In the genomic region with DNA sequence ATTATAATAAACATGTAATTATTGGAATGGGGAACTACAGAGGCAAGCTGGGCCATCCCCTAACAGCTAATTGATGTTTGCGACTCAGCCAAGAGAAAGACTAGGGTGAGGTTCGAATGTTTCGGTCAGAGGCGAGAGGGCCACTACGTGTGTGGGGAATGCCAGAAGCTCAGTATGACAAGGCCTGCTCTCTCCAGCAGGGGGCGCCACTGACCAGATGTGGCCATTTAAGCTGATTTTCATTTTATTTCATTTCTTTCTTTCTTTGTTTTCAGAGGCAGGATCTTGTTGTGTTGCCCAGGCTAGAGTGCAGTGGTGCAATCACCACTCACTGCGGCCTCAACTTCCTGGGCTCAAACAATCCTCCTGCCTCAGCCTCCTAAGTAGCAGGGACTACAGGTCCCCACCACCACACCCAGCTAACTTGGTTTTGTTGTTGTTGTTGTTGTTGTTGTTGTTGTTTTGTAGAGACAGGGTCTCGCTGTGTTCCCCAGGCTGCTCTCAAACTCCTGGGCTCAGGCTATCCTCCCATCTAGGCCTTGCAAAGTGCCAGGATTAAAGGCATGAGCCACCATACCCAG, we compare ENCODE assay signal across 9 cellular contexts. TPM values are rescaled to one million over a fixed set of nuclear protein-coding genes. Genes with fewer than 3 reads are reported as not detected.
DNase-seq lines count a peak whose midpoint lies in the region; TF ChIP-seq lines count a peak whose summit lies in the region.
"Had no signal": no experiment of that assay in that cellular context is flagged by ENCODE, and none has a peak within 500 bp of the region (broad histone marks: within the 10 kb centered on the region; RNA-seq: fewer than 3 reads in every experiment).

No MANE protein-coding gene starts in this region.

- intact Hi-C loops in OCI-LY7 (cut with micrococcal nuclease; ENCODE audit: unreplicated experiment), result no loop called here

- H4K20me1 ChIP-seq in OCI-LY7 (ENCODE audit: insufficient read depth, low read length) (no peaks in the 10 kb centered on the region), neural progenitor cell (ENCODE audit: low read depth) (no peaks in the 10 kb centered on the region)

- H3K9me3 ChIP-seq in OCI-LY7 (ENCODE audit: low read length) (no peaks in the 10 kb centered on the region), adipocyte (ENCODE audit: control insufficient read depth, low read length) (no peaks in the 10 kb centered on the region), neural progenitor cell (ENCODE audit: low read depth) (no peaks in the 10 kb centered on the region)

- peaks cover 13% of the 10 kb centered on the region for H3K4me1 Mint-ChIP-seq in neural progenitor cell
- H3K4me1 Mint-ChIP-seq: immature natural killer cell had no signal

- peak overlapping the region; percentile 63 for H3K27ac Mint-ChIP-seq in neural progenitor cell
- H3K27ac Mint-ChIP-seq: immature natural killer cell had no signal

- DNase-seq in GM06990 (ENCODE audit: extremely low read depth, insufficient read length) (no peak), OCI-LY7 (ENCODE audit: low spot score) (peak; percentile 25), adipocyte (ENCODE audit: low read depth) (peak; percentile 41), neural progenitor cell (ENCODE audit: low spot score) (peak; percentile 55), HuH-7 (ENCODE audit: low spot score) (no peak), MV-4-11 (lab: John Stamatoyannopoulos, UW) (no peak), GM13976 (ENCODE audit: low spot score) (no peak), ecto neural progenitor cell (ENCODE audit: low spot score) (no peak)

- peak; percentile 72 for TF ChIP-seq CTCF in GM06990 (IDR thresholded peaks at IDR 0.05; ENCODE audit: insufficient read depth, low read length, poor library complexity, severe bottlenecking)
- TF ChIP-seq CTCF in OCI-LY7 (conservative IDR thresholded peaks at IDR 0.05; ENCODE audit: low read length), result peak; percentile 84
- peak; percentile 72 for TF ChIP-seq CTCF in neural progenitor cell (IDR thresholded peaks at IDR 0.05)
- TF ChIP-seq CTCF in GM13976 (IDR thresholded peaks at IDR 0.05; ENCODE audit: borderline replicate concordance, control extremely low read depth, extremely low read depth, insufficient read depth, missing control alignments), result no peak

- CTCF ChIA-PET in OCI-LY7 (lab: Charles Lee; ENCODE audit: unreplicated experiment), result interaction anchor here (0.6 kb wide), 1 partner anchor 86 kb away, joined by 3 read pairs; no protein-coding TSS in a partner anchor

- peaks cover 7% of the 10 kb centered on the region for H3F3A ChIP-seq in neural progenitor cell (ENCODE audit: low read depth)

- H3K4me3 Mint-ChIP-seq in neural progenitor cell, result no peak overlapping the region
- H3K4me3 Mint-ChIP-seq: immature natural killer cell had no signal

- POLR2A ChIA-PET in OCI-LY7 (lab: Charles Lee), result interaction anchor here (0.6 to 1.0 kb wide), 2 partner anchors 11 to 462 kb away, joined by 3 to 6 read pairs; no protein-coding TSS in a partner anchor

- no peaks in the 10 kb centered on the region for H3K79me2 ChIP-seq in OCI-LY7 (ENCODE audit: insufficient read depth, low read depth, low read length)
- no peaks in the 10 kb centered on the region for H3K79me2 ChIP-seq in neural progenitor cell (ENCODE audit: low read depth)

- H3K9me2 ChIP-seq in OCI-LY7 (ENCODE audit: insufficient read depth, low read length), result no peaks in the 10 kb centered on the region

- H3K36me3 ChIP-seq in GM06990 (ENCODE audit: control insufficient read depth, insufficient read depth, low read length) (no peaks in the 10 kb centered on the region), OCI-LY7 (ENCODE audit: insufficient read depth, low read length) (no peaks in the 10 kb centered on the region), adipocyte (ENCODE audit: control insufficient read depth, insufficient read depth, low read length, severe bottlenecking) (no peaks in the 10 kb centered on the region), neural progenitor cell (no peaks in the 10 kb centered on the region)

- no peaks in the 10 kb centered on the region for H3K36me3 Mint-ChIP-seq in neural progenitor cell
- H3K36me3 Mint-ChIP-seq: immature natural killer cell had no signal

- H2AFZ ChIP-seq in OCI-LY7 (ENCODE audit: low read length) (no peak overlapping the region), neural progenitor cell (replicated peaks) (no peak overlapping the region)

- H3K27me3 ChIP-seq in GM06990 (replicated peaks; ENCODE audit: control insufficient read depth, insufficient read depth, low read length) (no peaks in the 10 kb centered on the region), adipocyte (replicated peaks; ENCODE audit: control insufficient read depth, insufficient read depth, low read length) (peaks cover 41% of the 10 kb centered on the region), neural progenitor cell (no peaks in the 10 kb centered on the region)

- H3K4me2 ChIP-seq in OCI-LY7 (ENCODE audit: low read length) (no peak overlapping the region), neural progenitor cell (no peak overlapping the region)

- peaks cover 19% of the 10 kb centered on the region for H3K27me3 Mint-ChIP-seq in neural progenitor cell (ENCODE audit: insufficient read depth, low read depth)

- H3K4me3 ChIP-seq in GM06990 (replicated peaks; ENCODE audit: low read depth, low read length) (no peak overlapping the region), OCI-LY7 (ENCODE audit: low read depth, low read length, poor library complexity, severe bottlenecking) (no peak overlapping the region), adipocyte (ENCODE audit: low read length) (no peak overlapping the region), neural progenitor cell (no peak overlapping the region)

- H3K4me1 ChIP-seq in OCI-LY7 (ENCODE audit: insufficient read depth, low read length, poor library complexity, severe bottlenecking) (no peaks in the 10 kb centered on the region), adipocyte (ENCODE audit: control insufficient read depth, insufficient read depth, low read length) (peaks cover 3% of the 10 kb centered on the region), neural progenitor cell (no peaks in the 10 kb centered on the region)

- in situ Hi-C loops in GM13976 (cut with MboI; ENCODE audit: low sequenced_read_pairs, unreplicated experiment), result loop anchor here (10.0 kb wide), 1 partner anchor 87 kb away; no protein-coding TSS in a partner anchor

- BruUV-seq in OCI-LY7 (replicated peaks; lab: Mats Ljungman, UMichigan), result no TSS peak

- H3K27ac ChIP-seq in OCI-LY7 (ENCODE audit: low read depth, low read length, poor library complexity, severe bottlenecking), result no peak overlapping the region
- no peak overlapping the region for H3K27ac ChIP-seq in neural progenitor cell

- no peak overlapping the region for H3K9ac ChIP-seq in adipocyte (ENCODE audit: low read length)
- no peak overlapping the region for H3K9ac ChIP-seq in neural progenitor cell

- H3K9me3 Mint-ChIP-seq in neural progenitor cell, result no peaks in the 10 kb centered on the region
- H3K9me3 Mint-ChIP-seq: immature natural killer cell had no signal

RNA-seq across cellular contexts. Expression of a gene that starts 38.1 kb away (rescaled TPM):
- total RNA-seq in OCI-LY7 (2014; rRNA removed; shearing (Covaris generic)), result 0.22 and 0.46 TPM in 2 replicates
- total RNA-seq in OCI-LY7 (2022) (0.57 and 0.87 TPM in 2 replicates), neural progenitor cell (ENCODE audit: low replicate concordance) (1.0 and 2.3 TPM in 2 replicates)

RNA-seq across cellular contexts. Expression of a gene that starts 46.6 kb away (rescaled TPM):
- 43.4 and 50.4 TPM in 2 replicates for total RNA-seq in OCI-LY7 (2014; rRNA removed; shearing (Covaris generic))
- total RNA-seq in OCI-LY7 (2022) (82.6 and 86.1 TPM in 2 replicates), neural progenitor cell (ENCODE audit: low replicate concordance) (19.9 and 26.5 TPM in 2 replicates)

Comparison
In these comparisons a context has a peak if more than half of its experiments do, and no peak if none do; other contexts are left out.
1. DNase-seq: peak in OCI-LY7 (single experiment), adipocyte (single experiment) and neural progenitor cell (single experiment); none in GM06990 (single experiment), HuH-7 (single experiment), MV-4-11 (single experiment), GM13976 (single experiment) and ecto neural progenitor cell (single experiment).